In genomic region chr6:163620670-163621330, GRCh38 we compare ENCODE assay signal across 23 cellular contexts.
DNase-seq lines count a peak whose midpoint lies in the region; ATAC-seq, FAIRE-seq and TF ChIP-seq lines count a peak whose summit lies in the region.
"Had no signal": no experiment of that assay in that cellular context is flagged by ENCODE, and none has a peak within 500 bp of the region (broad histone marks: within the 10 kb centered on the region; RNA-seq: fewer than 3 reads in every experiment).

No MANE protein-coding gene starts in this region.

- H3K9me3 ChIP-seq in fibroblast of lung (ENCODE audit: control insufficient read depth, insufficient read depth, low read depth, low read length) (no peaks in the 10 kb centered on the region), mesenchymal stem cell (ENCODE audit: control insufficient read depth, low read length) (peaks cover 4% of the 10 kb centered on the region), H9 (ENCODE audit: control insufficient read depth, low read depth, low read length) (no peaks in the 10 kb centered on the region)
- H3K9me3 ChIP-seq: colonic mucosa, gastroesophageal sphincter, SJSA1, stomach had no signal

- H3K9ac ChIP-seq in fibroblast of lung (ENCODE audit: insufficient read depth, low read length) = no peak overlapping the region
- H3K9ac ChIP-seq in mesenchymal stem cell (ENCODE audit: low read length) = no peak overlapping the region
- H3K9ac ChIP-seq in H9 (ENCODE audit: extremely low read depth, insufficient read length, low read length) = no peak overlapping the region

- H3K27ac ChIP-seq in fibroblast of lung (ENCODE audit: insufficient read depth, low read length) (no peak overlapping the region), mesenchymal stem cell (ENCODE audit: low read length, poor library complexity, severe bottlenecking) (no peak overlapping the region), H9 (ENCODE audit: insufficient read length, low read depth, low read length) (no peak overlapping the region)
- H3K27ac ChIP-seq: colonic mucosa, gastroesophageal sphincter, HL-60, SJSA1, stomach had no signal

- H3K4me2 ChIP-seq in fibroblast of lung (ENCODE audit: extremely low read depth, insufficient read depth, low read length) (no peak overlapping the region), mesenchymal stem cell (ENCODE audit: low read length, poor library complexity, severe bottlenecking) (no peak overlapping the region), H9 (ENCODE audit: insufficient read depth, insufficient read length, low read length) (no peak overlapping the region)

- TF ChIP-seq CTCF in fibroblast of lung (conservative IDR thresholded peaks at IDR 0.05 in 1 of 2, IDR thresholded peaks at IDR 0.05 in 1 of 2; ENCODE audit: low read depth in 1 of 2, low read length in 2 of 2) (no peak), omental fat pad (IDR thresholded peaks at IDR 0.05) (no peak), H9 (conservative IDR thresholded peaks at IDR 0.05) (no peak)

- no peak overlapping the region for H2BK20ac ChIP-seq in H9 (ENCODE audit: low read depth, low read length, poor library complexity, severe bottlenecking)

- DNase-seq in cardiac septum (ENCODE audit: low spot score) (peak; percentile 50), left cardiac atrium (no peak), M059J (ENCODE audit: low read depth) (peak; percentile 71), fibroblast of lung (ENCODE audit: low read depth in 2 of 2) (peak; percentile 32 to 47), mesenchymal stem cell (no peak), omental fat pad (ENCODE audit: low spot score) (no peak), urothelium cell line (ENCODE audit: low spot score) (no peak), H9 (no peak)
- DNase-seq: activated CD4-positive, alpha-beta T cell treated with anti-CD3 and anti-CD28 coated beads for 1 hour; activated CD8-positive, alpha-beta memory T cell treated with anti-CD3 and anti-CD28 coated beads, Interleukin-2, amount 50 U/mL, for 48 hours; CD4-positive, CD25-positive, alpha-beta regulatory T cell; colonic mucosa; DND-41; KBM-7; mesendoderm; NCI-H2171; retina; stimulated activated CD4-positive, alpha-beta T cell treated with anti-CD3 and anti-CD28 coated beads, Interleukin-15, amount 100 ng/mL, for 24 hours; stomach had no signal

- no peak overlapping the region for H2BK120ac ChIP-seq in mesenchymal stem cell (ENCODE audit: low read depth, low read length)
- H2BK120ac ChIP-seq in H9 (ENCODE audit: low read depth, low read length, poor library complexity, severe bottlenecking) = no peak overlapping the region

- H3K4me1 ChIP-seq in fibroblast of lung (ENCODE audit: control insufficient read depth, extremely low read depth, insufficient read depth, low read length) (no peaks in the 10 kb centered on the region), mesenchymal stem cell (ENCODE audit: control insufficient read depth, insufficient read depth, low read depth, low read length) (no peaks in the 10 kb centered on the region), H9 (ENCODE audit: insufficient read depth, low read length) (no peaks in the 10 kb centered on the region)
- H3K4me1 ChIP-seq: colonic mucosa, gastroesophageal sphincter, SJSA1, stomach had no signal

- no peaks in the 10 kb centered on the region for H3K36me3 ChIP-seq in fibroblast of lung (ENCODE audit: control insufficient read depth, insufficient read depth, low read length)
- no peaks in the 10 kb centered on the region for H3K36me3 ChIP-seq in mesenchymal stem cell (ENCODE audit: control insufficient read depth in 1 of 2, insufficient read depth in 2 of 2, low read depth in 1 of 2, low read length in 2 of 2)
- H3K36me3 ChIP-seq: colonic mucosa, gastroesophageal sphincter, SJSA1, stomach had no signal

- no peak overlapping the region for H3K56ac ChIP-seq in H9 (ENCODE audit: insufficient read length, low read depth, low read length)

- H3K4me3 ChIP-seq in fibroblast of lung (replicated peaks in 1 of 4; ENCODE audit: control extremely low read depth in 1 of 4, insufficient read depth in 1 of 4, low read depth in 3 of 4, low read length in 4 of 4) (no peak overlapping the region), mesenchymal stem cell (ENCODE audit: insufficient read depth in 1 of 2, low read depth in 1 of 2, low read length in 2 of 2) (no peak overlapping the region)
- H3K4me3 ChIP-seq: colonic mucosa, gastroesophageal sphincter, SJSA1, stomach had no signal

- H2BK5ac ChIP-seq in mesenchymal stem cell (ENCODE audit: low read depth, low read length, poor library complexity, severe bottlenecking) (no peak overlapping the region), H9 (ENCODE audit: insufficient read length, low read length) (no peak overlapping the region)

- H3K4me3 Mint-ChIP-seq in H9 = no peak overlapping the region
- H3K4me3 Mint-ChIP-seq: CD4-positive, CD25-positive, alpha-beta regulatory T cell; neural crest cell had no signal

- WGBS in mesenchymal stem cell = 88% methylated on average over 14 of the region's 16 CpGs
- WGBS in H9 (ENCODE audit: extremely low coverage, insufficient read length, low lambda C conversion rate) = no CpG with 5 or more reads among the region's 16 CpGs

- H3K18ac ChIP-seq in mesenchymal stem cell (ENCODE audit: low read depth in 1 of 2, low read length in 2 of 2) (no peak overlapping the region), H9 (ENCODE audit: insufficient read length, low read depth, low read length) (no peak overlapping the region)

- no peak overlapping the region for H3K14ac ChIP-seq in mesenchymal stem cell (ENCODE audit: low read length in 2 of 2)
- no peak overlapping the region for H3K14ac ChIP-seq in H9 (ENCODE audit: insufficient read depth, low read length)

- peaks cover 2 to 4% of the 10 kb centered on the region in 2 experiments; a peak in 2 of 5 replicates for H3K9me3 Mint-ChIP-seq in H9

- ATAC-seq in left cardiac atrium = no peak
- ATAC-seq in omental fat pad (ENCODE audit: low FRiP score) = no peak
- ATAC-seq: gastroesophageal sphincter had no signal

- no peaks in the 10 kb centered on the region; a peak in 1 of 4 replicates for H3K4me1 Mint-ChIP-seq in H9
- H3K4me1 Mint-ChIP-seq: CD4-positive, CD25-positive, alpha-beta regulatory T cell had no signal

- H3K27me3 ChIP-seq in fibroblast of lung (ENCODE audit: control insufficient read depth, insufficient read depth, low read length) (no peaks in the 10 kb centered on the region), mesenchymal stem cell (ENCODE audit: control insufficient read depth in 1 of 2, insufficient read depth in 1 of 2, low read length in 2 of 2) (no peaks in the 10 kb centered on the region), H9 (ENCODE audit: insufficient read depth, low read length) (no peaks in the 10 kb centered on the region)
- H3K27me3 ChIP-seq: colonic mucosa, gastroesophageal sphincter, SJSA1, stomach had no signal

- H2BK12ac ChIP-seq in mesenchymal stem cell (ENCODE audit: low read length in 2 of 2) = no peak overlapping the region
- H2BK12ac ChIP-seq in H9 (ENCODE audit: insufficient read length, low read depth, low read length) = no peak overlapping the region

- H2BK15ac ChIP-seq in mesenchymal stem cell (ENCODE audit: low read depth, poor library complexity, severe bottlenecking) = no peak overlapping the region
- H2BK15ac ChIP-seq in H9 (ENCODE audit: low read depth, low read length) = no peak overlapping the region

- no peak for FAIRE-seq in urothelium cell line (lab: Jason Lieb, UNC)

- no peak overlapping the region for H3T11ph ChIP-seq in H9 (ENCODE audit: low read length)

- no peaks in the 10 kb centered on the region for H3K23me2 ChIP-seq in H9 (ENCODE audit: insufficient read length, low read depth, low read length, poor library complexity, severe bottlenecking)

- H3K4ac ChIP-seq in mesenchymal stem cell (ENCODE audit: low read depth in 1 of 2, low read length in 2 of 2) = no peak overlapping the region
- no peak overlapping the region for H3K4ac ChIP-seq in H9 (ENCODE audit: low read depth, low read length)

- H3K79me2 ChIP-seq in fibroblast of lung (ENCODE audit: control insufficient read depth, insufficient read depth, low read length) (no peaks in the 10 kb centered on the region), H9 (ENCODE audit: insufficient read depth, low read length) (no peaks in the 10 kb centered on the region)

- H4K8ac ChIP-seq in mesenchymal stem cell (ENCODE audit: low read length) = no peak overlapping the region
- H4K8ac ChIP-seq in H9 (replicated peaks; ENCODE audit: insufficient read length, low read depth, low read length) = no peak overlapping the region

- H4K5ac ChIP-seq in H9 (ENCODE audit: insufficient read length, low read depth, low read length) = no peak overlapping the region

- H2AK5ac ChIP-seq in mesenchymal stem cell (ENCODE audit: low read length, severe bottlenecking) (no peak overlapping the region), H9 (ENCODE audit: insufficient read length, low read length) (no peak overlapping the region)

- no peaks in the 10 kb centered on the region for H4K20me1 ChIP-seq in fibroblast of lung (ENCODE audit: control insufficient read depth, extremely low read depth, insufficient read depth, low read length)
- no peaks in the 10 kb centered on the region for H4K20me1 ChIP-seq in H9 (ENCODE audit: control insufficient read depth, insufficient read depth, insufficient read length)

- no peak overlapping the region for H2AFZ ChIP-seq in fibroblast of lung (ENCODE audit: low read length)
- no peak overlapping the region for H2AFZ ChIP-seq in mesenchymal stem cell (ENCODE audit: low read depth, low read length)
- no peak overlapping the region for H2AFZ ChIP-seq in H9 (ENCODE audit: low read length)

- H3K79me1 ChIP-seq in mesenchymal stem cell (replicated peaks; ENCODE audit: low read length, poor library complexity, severe bottlenecking) (no peaks in the 10 kb centered on the region), H9 (ENCODE audit: insufficient read depth, low read depth, low read length, poor library complexity, severe bottlenecking) (no peaks in the 10 kb centered on the region)

- H3K36me3 Mint-ChIP-seq in H9 (ENCODE audit: insufficient read depth in 1 of 3, low read depth in 3 of 3) = no peaks in the 10 kb centered on the region; a peak in 2 of 7 replicates
- H3K36me3 Mint-ChIP-seq: CD4-positive, CD25-positive, alpha-beta regulatory T cell had no signal

- intact Hi-C loops in cardiac septum (cut with DNase I) = no loop called here
- intact Hi-C loops in left cardiac atrium (cut with DNase I) = no loop called here

- peaks cover 2% of the 10 kb centered on the region for H3K27me3 Mint-ChIP-seq in H9 (ENCODE audit: low read depth)
- H3K27me3 Mint-ChIP-seq: CD4-positive, CD25-positive, alpha-beta regulatory T cell had no signal

- H4K91ac ChIP-seq in mesenchymal stem cell (ENCODE audit: low read length) = no peak overlapping the region
- no peak overlapping the region for H4K91ac ChIP-seq in H9 (ENCODE audit: insufficient read length, low read depth, low read length)

- no peak overlapping the region for H3K27ac Mint-ChIP-seq in H9

- H3K23ac ChIP-seq in mesenchymal stem cell (ENCODE audit: low read length in 2 of 2) = no peak overlapping the region
- no peak overlapping the region for H3K23ac ChIP-seq in H9 (ENCODE audit: insufficient read length, low read depth, low read length)

Comparison
In these comparisons a context has a peak if more than half of its experiments do, and no peak if none do; other contexts are left out.
1. DNase-seq: peak in cardiac septum (single experiment), M059J (single experiment) and fibroblast of lung (2 of 2); none in left cardiac atrium (single experiment), mesenchymal stem cell (single experiment), omental fat pad (single experiment), urothelium cell line (single experiment) and H9 (single experiment).